Comparison of ENCODE assay signal across 23 cellular contexts in genomic region chr3:45194791-45195190, GRCh38.
"Had no signal": no experiment of that assay in that cellular context is flagged by ENCODE, and none has a peak within 500 bp of the region (broad histone marks: within the 10 kb centered on the region; RNA-seq: fewer than 3 reads in every experiment).

No MANE protein-coding gene starts in this region.

- H3K9me3 ChIP-seq: colonic mucosa, esophagus muscularis mucosa, esophagus squamous epithelium, gastrocnemius medialis, gastroesophageal sphincter, heart left ventricle had no signal

- H3K27me3 ChIP-seq: colonic mucosa, esophagus muscularis mucosa, esophagus squamous epithelium, foreskin keratinocyte, gastrocnemius medialis, gastroesophageal sphincter, heart left ventricle had no signal

- H3K4me3 ChIP-seq: colonic mucosa, coronary artery, dorsolateral prefrontal cortex, esophagus muscularis mucosa, esophagus squamous epithelium, gastrocnemius medialis, gastroesophageal sphincter, heart left ventricle had no signal

- DNase-seq: colonic mucosa; cortex of kidney; dermis blood vessel endothelial cell; dorsolateral prefrontal cortex; effector CD4-positive, alpha-beta T cell; effector CD8-positive, alpha-beta T cell; effector memory CD4-positive, alpha-beta T cell; effector memory CD8-positive, alpha-beta T cell; endodermal cell; erythroblast; esophagus squamous epithelium; foreskin fibroblast; foreskin keratinocyte; foreskin melanocyte; gastrocnemius medialis; glutamatergic neuron; head of caudate nucleus; heart left ventricle had no signal

- ATAC-seq: effector memory CD8-positive, alpha-beta T cell; esophagus mucosa; foreskin keratinocyte; gastrocnemius medialis; gastroesophageal sphincter; heart left ventricle had no signal

- H3K27ac ChIP-seq: colonic mucosa, coronary artery, dorsolateral prefrontal cortex, epithelial cell of prostate, esophagus muscularis mucosa, esophagus squamous epithelium, foreskin keratinocyte, gastrocnemius medialis, gastroesophageal sphincter, heart left ventricle had no signal

- H3K36me3 ChIP-seq: colonic mucosa, esophagus muscularis mucosa, esophagus squamous epithelium, gastrocnemius medialis, gastroesophageal sphincter, heart left ventricle had no signal

- H3K4me1 ChIP-seq: gastrocnemius medialis, gastroesophageal sphincter, heart left ventricle had no signal
